ENCODE assay signal across 15 cellular contexts in genomic region chr6:13613029-13613594, GRCh38. TPM values are rescaled to one million over a fixed set of nuclear protein-coding genes. Genes with fewer than 3 reads are reported as not detected.
DNase-seq lines count a peak whose midpoint lies in the region; ATAC-seq and TF ChIP-seq lines count a peak whose summit lies in the region.
"Had no signal": no experiment of that assay in that cellular context is flagged by ENCODE, and none has a peak within 500 bp of the region (broad histone marks: within the 10 kb centered on the region; RNA-seq: fewer than 3 reads in every experiment).

No MANE protein-coding gene starts in this region.

- no peak overlapping the region for H3K4me3 ChIP-seq in GM23338

- H4K20me1 ChIP-seq in GM23338 (replicated peaks; ENCODE audit: insufficient read depth): peaks cover 9% of the 10 kb centered on the region

- peaks cover 32% of the 10 kb centered on the region for H3K79me2 ChIP-seq in GM23338 (replicated peaks; ENCODE audit: insufficient read depth)

- no peak overlapping the region for H2AFZ ChIP-seq in GM23338

- no peaks in the 10 kb centered on the region for H3K9me3 ChIP-seq in T-helper 17 cell (ENCODE audit: control insufficient read depth, low read length, poor library complexity, severe bottlenecking)
- H3K9me3 ChIP-seq: left lung had no signal

- peaks cover 8% of the 10 kb centered on the region; the same call in 1 of the 2 replicates for H3K36me3 ChIP-seq in GM23338 (ENCODE audit: insufficient read depth)

- no peak for DNase-seq in T-helper 2 cell treated with Interferon-gamma antibody and Interleukin-4, amounts not matched to agents 5 μg/mL and 100 μg/mL, for 36 hours (ENCODE audit: low spot score)
- DNase-seq in T-helper 2 cell (no peak), GM23338 (ENCODE audit: low spot score) (no peak), T-helper 17 cell (no peak), NCI-H1694 (lab: John Stamatoyannopoulos, UW) (no peak)
- no peak for DNase-seq in activated naive CD4-positive, alpha-beta T cell treated with anti-CD3 and anti-CD28 coated beads for 36 hours
- DNase-seq: activated CD4-positive, CD25-positive, alpha-beta regulatory T cell treated with anti-CD3 and anti-CD28 coated beads, Interleukin-2, amount 50 U/mL, for 72 hours; activated T-cell treated with anti-CD3 and anti-CD28 coated beads, Interleukin-2, amount 50 U/mL, for 1 hour; dorsolateral prefrontal cortex; HCEC 1CT; hypothalamus; left lung; stimulated activated naive CD8-positive, alpha-beta T cell treated with anti-CD3 and anti-CD28 coated beads, Interleukin-15, Interleukin-2, amounts not matched to agents 100 U/mL and 50 U/mL, for 24 hours had no signal

- TF ChIP-seq CTCF in GM23338 (conservative IDR thresholded peaks at IDR 0.05; ENCODE audit: low read depth in 2 of 2): no peak
- TF ChIP-seq CTCF in nephron (IDR thresholded peaks at IDR 0.05; ENCODE audit: unreplicated experiment in 3 of 3): no peak

- H3K4me2 ChIP-seq in GM23338: no peak overlapping the region

- ATAC-seq in GM23338 (no peak), T-helper 17 cell (no peak), HG03135 (IDR thresholded peaks at IDR 0.05; ENCODE audit: unreplicated experiment) (no peak)
- ATAC-seq: left lung; stimulated activated naive CD8-positive, alpha-beta T cell treated with anti-CD3 and anti-CD28 coated beads, Interleukin-15, Interleukin-2, amounts not matched to agents 100 U/mL and 50 U/mL, for 24 hours had no signal

- no peaks in the 10 kb centered on the region for H3K9me3 Mint-ChIP-seq in T-helper 2 cell treated with Interferon-gamma antibody and Interleukin-4, amounts not matched to agents 5 μg/mL and 100 μg/mL, for 36 hours
- H3K9me3 Mint-ChIP-seq in GM23338 (peaks cover 3% of the 10 kb centered on the region; the same call in 2 of the 3 replicates), nephron (no peaks in the 10 kb centered on the region)
- no peaks in the 10 kb centered on the region for H3K9me3 Mint-ChIP-seq in activated naive CD4-positive, alpha-beta T cell treated with anti-CD3 and anti-CD28 coated beads for 36 hours

- H3K27me3 Mint-ChIP-seq in T-helper 2 cell treated with Interferon-gamma antibody and Interleukin-4, amounts not matched to agents 5 μg/mL and 100 μg/mL, for 36 hours (ENCODE audit: low read depth): no peaks in the 10 kb centered on the region
- H3K27me3 Mint-ChIP-seq in GM23338 (ENCODE audit: insufficient read depth, low read depth, poor library complexity) (peaks cover 10% of the 10 kb centered on the region), T-helper 17 cell (no peaks in the 10 kb centered on the region), nephron (ENCODE audit: low read depth) (no peaks in the 10 kb centered on the region)
- no peaks in the 10 kb centered on the region for H3K27me3 Mint-ChIP-seq in activated naive CD4-positive, alpha-beta T cell treated with anti-CD3 and anti-CD28 coated beads for 36 hours (ENCODE audit: low read depth)

- intact Hi-C loops in activated naive CD4-positive, alpha-beta T cell treated with anti-CD3 and anti-CD28 coated beads for 36 hours (cut with micrococcal nuclease): loop anchor here (10.0 kb wide), 2 partner anchors 462 to 502 kb away; partner anchors contain the start of gene CD83

- H3K4me1 Mint-ChIP-seq in T-helper 2 cell treated with Interferon-gamma antibody and Interleukin-4, amounts not matched to agents 5 μg/mL and 100 μg/mL, for 36 hours (ENCODE audit: low read depth): peaks cover 37% of the 10 kb centered on the region
- H3K4me1 Mint-ChIP-seq in GM23338 (peaks cover 24% of the 10 kb centered on the region), T-helper 17 cell (peaks cover 33% of the 10 kb centered on the region), nephron (peaks cover 41% of the 10 kb centered on the region)
- H3K4me1 Mint-ChIP-seq in activated naive CD4-positive, alpha-beta T cell treated with anti-CD3 and anti-CD28 coated beads for 36 hours (ENCODE audit: low read depth): peaks cover 43% of the 10 kb centered on the region

- H3K27ac Mint-ChIP-seq in T-helper 2 cell treated with Interferon-gamma antibody and Interleukin-4, amounts not matched to agents 5 μg/mL and 100 μg/mL, for 36 hours: no peak overlapping the region
- H3K27ac Mint-ChIP-seq in GM23338: no peak overlapping the region
- H3K27ac Mint-ChIP-seq in T-helper 17 cell: no peak overlapping the region
- H3K27ac Mint-ChIP-seq in nephron: peak overlapping the region in 2 of 3 experiments; percentile 82 to 88
- H3K27ac Mint-ChIP-seq in activated naive CD4-positive, alpha-beta T cell treated with anti-CD3 and anti-CD28 coated beads for 36 hours: no peak overlapping the region

- H3K27me3 ChIP-seq in GM23338 (ENCODE audit: insufficient read depth): no peaks in the 10 kb centered on the region
- H3K27me3 ChIP-seq: dorsolateral prefrontal cortex, left lung had no signal

- H3K4me3 Mint-ChIP-seq in T-helper 2 cell treated with Interferon-gamma antibody and Interleukin-4, amounts not matched to agents 5 μg/mL and 100 μg/mL, for 36 hours: peak overlapping the region; percentile 28
- H3K4me3 Mint-ChIP-seq in GM23338 (peak overlapping the region; percentile 100; the same call in 2 of the 3 replicates), T-helper 17 cell (peak overlapping the region; percentile 21), nephron (peak overlapping the region; percentile 93 to 99 (median 99))
- H3K4me3 Mint-ChIP-seq in activated naive CD4-positive, alpha-beta T cell treated with anti-CD3 and anti-CD28 coated beads for 36 hours: no peak overlapping the region

- no peak overlapping the region for H3K27ac ChIP-seq in GM23338 (ENCODE audit: low read depth)
- H3K27ac ChIP-seq: left lung had no signal

- peaks cover 14% of the 10 kb centered on the region for H3K4me1 ChIP-seq in GM23338 (ENCODE audit: insufficient read depth)

- H3K36me3 Mint-ChIP-seq in T-helper 2 cell treated with Interferon-gamma antibody and Interleukin-4, amounts not matched to agents 5 μg/mL and 100 μg/mL, for 36 hours (ENCODE audit: low read depth): peaks cover 27% of the 10 kb centered on the region
- H3K36me3 Mint-ChIP-seq in GM23338 (ENCODE audit: low read depth) (peaks cover 32% of the 10 kb centered on the region), T-helper 17 cell (ENCODE audit: low read depth) (peaks cover 10% of the 10 kb centered on the region), nephron (ENCODE audit: low read depth) (peaks cover 29% of the 10 kb centered on the region)
- H3K36me3 Mint-ChIP-seq in activated naive CD4-positive, alpha-beta T cell treated with anti-CD3 and anti-CD28 coated beads for 36 hours (ENCODE audit: low read depth): peaks cover 18% of the 10 kb centered on the region

- H3F3A ChIP-seq in GM23338 (replicated peaks; ENCODE audit: low read depth): no peaks in the 10 kb centered on the region; the same call in none of the 2 replicates

- CTCF ChIA-PET in activated naive CD4-positive, alpha-beta T cell treated with anti-CD3 and anti-CD28 coated beads for 36 hours (lab: Charles Lee): interaction anchor here (0.9 to 1.4 kb wide), 2 partner anchors 12 to 38 kb away, joined by 3 to 4 read pairs; partner anchors contain the start of gene SIRT5

- H3K9me2 ChIP-seq in GM23338 (ENCODE audit: insufficient read depth): no peaks in the 10 kb centered on the region

TF ChIP-seq in GM23338, 12 proteins besides CTCF, POLR2A, EP300 and RAD21 (continues in another document):
- TF ChIP-seq, protein P1, sequence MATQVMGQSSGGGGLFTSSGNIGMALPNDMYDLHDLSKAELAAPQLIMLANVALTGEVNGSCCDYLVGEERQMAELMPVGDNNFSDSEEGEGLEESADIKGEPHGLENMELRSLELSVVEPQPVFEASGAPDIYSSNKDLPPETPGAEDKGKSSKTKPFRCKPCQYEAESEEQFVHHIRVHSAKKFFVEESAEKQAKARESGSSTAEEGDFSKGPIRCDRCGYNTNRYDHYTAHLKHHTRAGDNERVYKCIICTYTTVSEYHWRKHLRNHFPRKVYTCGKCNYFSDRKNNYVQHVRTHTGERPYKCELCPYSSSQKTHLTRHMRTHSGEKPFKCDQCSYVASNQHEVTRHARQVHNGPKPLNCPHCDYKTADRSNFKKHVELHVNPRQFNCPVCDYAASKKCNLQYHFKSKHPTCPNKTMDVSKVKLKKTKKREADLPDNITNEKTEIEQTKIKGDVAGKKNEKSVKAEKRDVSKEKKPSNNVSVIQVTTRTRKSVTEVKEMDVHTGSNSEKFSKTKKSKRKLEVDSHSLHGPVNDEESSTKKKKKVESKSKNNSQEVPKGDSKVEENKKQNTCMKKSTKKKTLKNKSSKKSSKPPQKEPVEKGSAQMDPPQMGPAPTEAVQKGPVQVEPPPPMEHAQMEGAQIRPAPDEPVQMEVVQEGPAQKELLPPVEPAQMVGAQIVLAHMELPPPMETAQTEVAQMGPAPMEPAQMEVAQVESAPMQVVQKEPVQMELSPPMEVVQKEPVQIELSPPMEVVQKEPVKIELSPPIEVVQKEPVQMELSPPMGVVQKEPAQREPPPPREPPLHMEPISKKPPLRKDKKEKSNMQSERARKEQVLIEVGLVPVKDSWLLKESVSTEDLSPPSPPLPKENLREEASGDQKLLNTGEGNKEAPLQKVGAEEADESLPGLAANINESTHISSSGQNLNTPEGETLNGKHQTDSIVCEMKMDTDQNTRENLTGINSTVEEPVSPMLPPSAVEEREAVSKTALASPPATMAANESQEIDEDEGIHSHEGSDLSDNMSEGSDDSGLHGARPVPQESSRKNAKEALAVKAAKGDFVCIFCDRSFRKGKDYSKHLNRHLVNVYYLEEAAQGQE (IDR thresholded peaks at IDR 0.05; ENCODE audit: unreplicated experiment): no peak
- no peak for TF ChIP-seq JUNB (IDR thresholded peaks at IDR 0.05; ENCODE audit: unreplicated experiment)
- TF ChIP-seq CREB1 (CRISPR knock-in tag; IDR thresholded peaks at IDR 0.05; ENCODE audit: low read depth): no peak
- TF ChIP-seq NANOG (IDR thresholded peaks at IDR 0.05; ENCODE audit: borderline replicate concordance): no peak
- TF ChIP-seq EZH2phosphoT487 (IDR thresholded peaks at IDR 0.05; ENCODE audit: unreplicated experiment): no peak
- no peak for TF ChIP-seq EZH2 (IDR thresholded peaks at IDR 0.05; ENCODE audit: low read depth, unreplicated experiment)
- no peak for TF ChIP-seq ZNF331 (CRISPR knock-in tag; IDR thresholded peaks at IDR 0.05; ENCODE audit: low read depth)
- no peak for TF ChIP-seq STAT1 (IDR thresholded peaks at IDR 0.05; ENCODE audit: unreplicated experiment)
- no peak for TF ChIP-seq ZNF114 (CRISPR knock-in tag; IDR thresholded peaks at IDR 0.05)

RNA-seq across cellular contexts. Expression of gene NOL7, which starts 2.0 kb away (rescaled TPM):
- total RNA-seq in GM23338 (2014; rRNA removed; shearing (Covaris generic)): 97.2 and 110 TPM in 2 replicates
- 251 and 253 TPM in 2 replicates for polyA plus RNA-seq in GM23338 (2016; fragmentation: Nextera tagmentation; extraction: Ambion mirVana)
- total RNA-seq in T-helper 17 cell: 10 to 100 TPM; 44.3 to 47.0 TPM
- 10 to 100 TPM; 79.5 to 80.8 TPM for total RNA-seq in activated naive CD4-positive, alpha-beta T cell treated with anti-CD3 and anti-CD28 coated beads for 36 hours

RNA-seq across cellular contexts. Expression of gene SIRT5, which starts 38.7 kb away (rescaled TPM):
- 11.8 and 13.1 TPM in 2 replicates for total RNA-seq in GM23338 (2014; rRNA removed; shearing (Covaris generic))
- 7.4 and 9.8 TPM in 2 replicates for polyA plus RNA-seq in GM23338 (2016; fragmentation: Nextera tagmentation; extraction: Ambion mirVana)
- total RNA-seq in T-helper 17 cell: 10 to 100 TPM; 11.7 to 11.9 TPM
- total RNA-seq in activated naive CD4-positive, alpha-beta T cell treated with anti-CD3 and anti-CD28 coated beads for 36 hours: 1 to 10 TPM; 9.3 to 9.8 TPM

Comparison
In these comparisons a context has a peak if more than half of its experiments do, and no peak if none do; other contexts are left out.
1. H3K27ac Mint-ChIP-seq: peak in nephron (2 of 3); none in T-helper 2 cell treated with Interferon-gamma antibody and Interleukin-4, amounts not matched to agents 5 μg/mL and 100 μg/mL, for 36 hours (single experiment), GM23338 (single experiment), T-helper 17 cell (single experiment) and activated naive CD4-positive, alpha-beta T cell treated with anti-CD3 and anti-CD28 coated beads for 36 hours (single experiment).